In the genomic region with DNA sequence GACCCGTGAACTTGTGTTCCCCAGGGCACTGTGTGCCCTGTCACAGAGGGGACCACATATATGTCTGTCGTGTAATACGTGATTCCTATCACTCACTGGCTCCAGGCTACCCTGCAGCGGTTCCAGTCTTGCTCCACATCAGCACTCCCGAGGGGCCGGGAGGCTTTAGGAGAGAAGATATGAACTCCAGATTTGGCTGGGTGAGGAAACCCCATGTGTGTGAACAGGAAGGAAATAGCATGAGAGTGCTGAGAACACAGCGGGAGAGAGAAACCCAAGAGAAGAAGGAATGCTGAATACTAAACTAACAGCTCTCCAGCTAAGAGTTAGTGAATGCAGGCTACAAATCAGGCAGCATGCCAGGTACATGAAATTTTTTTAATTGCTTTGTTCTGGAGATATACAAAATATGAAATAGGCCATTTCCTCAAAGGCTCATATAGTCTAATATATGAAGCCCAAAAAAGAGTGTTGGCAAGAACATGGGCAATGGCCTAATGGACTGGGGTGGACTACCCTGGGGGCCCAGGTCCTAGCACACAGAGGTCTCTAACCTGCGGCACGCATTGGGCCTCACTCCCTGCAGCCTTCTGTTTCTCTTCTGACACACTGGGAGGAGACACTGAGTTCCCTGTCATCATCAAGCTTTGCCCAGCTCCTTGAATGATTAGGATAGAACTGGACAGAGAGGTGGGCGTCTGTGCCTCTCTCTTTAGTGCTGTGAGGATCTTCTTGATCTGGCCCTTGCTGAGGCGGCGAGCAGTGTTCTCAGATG, we compare ENCODE assay signal across 16 cellular contexts.
DNase-seq lines count a peak whose midpoint lies in the region; ATAC-seq and TF ChIP-seq lines count a peak whose summit lies in the region.
"Had no signal": no experiment of that assay in that cellular context is flagged by ENCODE, and none has a peak within 500 bp of the region (broad histone marks: within the 10 kb centered on the region; RNA-seq: fewer than 3 reads in every experiment).

No MANE protein-coding gene starts in this region.

- intact Hi-C loops in Right ventricle myocardium superior (cut with DNase I), result no loop called here
- intact Hi-C loops in cardiac septum (cut with DNase I), result no loop called here

- H3K4me1 Mint-ChIP-seq in endothelial cell (ENCODE audit: unreplicated experiment), result peaks cover 16% of the 10 kb centered on the region
- H3K4me1 Mint-ChIP-seq: IgD-negative memory B cell had no signal

- no peak for TF ChIP-seq CTCF in endothelial cell (IDR thresholded peaks at IDR 0.05; ENCODE audit: unreplicated experiment)

- DNase-seq in Right ventricle myocardium superior (peak; percentile 61), cardiac septum (ENCODE audit: low spot score) (no peak), endothelial cell (ENCODE audit: low spot score) (peak; percentile 18), inferior parietal cortex (ENCODE audit: extremely low spot score) (peak; percentile 4), NCI-H2227 (lab: John Stamatoyannopoulos, UW; ENCODE audit: unreplicated experiment) (no peak)
- DNase-seq: DMS153, NCI-H1105 treated with DMSO at 0.1 percent for 48 hours, NCI-H1694 treated with DMSO at 0.1 percent for 48 hours, NCI-H2107, NCI-H226, NCI-H526 treated with DMSO at 0.1 percent for 48 hours had no signal

- ATAC-seq in Right ventricle myocardium superior (ENCODE audit: poor library complexity), result peak; percentile 67
- no peak for ATAC-seq in HG03460 (IDR thresholded peaks at IDR 0.05; ENCODE audit: unreplicated experiment)
- no peak for ATAC-seq in GM18873 (IDR thresholded peaks at IDR 0.05; ENCODE audit: low FRiP score, unreplicated experiment)
- no peak for ATAC-seq in GM18502 (IDR thresholded peaks at IDR 0.05; ENCODE audit: poor library complexity, unreplicated experiment)
- ATAC-seq: HCT116 had no signal

- no peaks in the 10 kb centered on the region for H3K9me3 Mint-ChIP-seq in endothelial cell (ENCODE audit: unreplicated experiment)

- H3K27me3 Mint-ChIP-seq in endothelial cell (ENCODE audit: unreplicated experiment), result no peaks in the 10 kb centered on the region

- H3K4me3 Mint-ChIP-seq in endothelial cell (ENCODE audit: unreplicated experiment), result no peak overlapping the region
- H3K4me3 Mint-ChIP-seq: IgD-negative memory B cell had no signal

- peak overlapping the region; percentile 16 for H3K27ac Mint-ChIP-seq in endothelial cell (ENCODE audit: unreplicated experiment)
- H3K27ac Mint-ChIP-seq: IgD-negative memory B cell had no signal

- no peaks in the 10 kb centered on the region for H3K36me3 Mint-ChIP-seq in endothelial cell (ENCODE audit: low read depth, unreplicated experiment)
- H3K36me3 Mint-ChIP-seq: IgD-negative memory B cell had no signal

Comparison
In these comparisons a context has a peak if more than half of its experiments do, and no peak if none do; other contexts are left out.
1. DNase-seq: peak in Right ventricle myocardium superior (single experiment), endothelial cell (single experiment) and inferior parietal cortex (single experiment); none in cardiac septum (single experiment) and NCI-H2227 (single experiment).